In genomic region chr14:63853831-63854293, GRCh38 we compare ENCODE assay signal across 8 cellular contexts. TPM values are rescaled to one million over a fixed set of nuclear protein-coding genes. Genes with fewer than 3 reads are reported as not detected.
DNase-seq lines count a peak whose midpoint lies in the region; ATAC-seq and TF ChIP-seq lines count a peak whose summit lies in the region.

No MANE protein-coding gene starts in this region.

- peak overlapping the region in 10 of 11 experiments; percentile 55 to 88 (median 82); a peak in 21 of 22 replicates for H3K27ac ChIP-seq in BLaER1 treated with 17β-estradiol and CSF1 and Interleukin-3, amounts not matched to agents 10 nM and 100 nM
- no peak overlapping the region for H3K27ac ChIP-seq in Karpas-422 (ENCODE audit: low read length)
- H3K27ac ChIP-seq in smooth muscle cell (ENCODE audit: low read depth) = no peak overlapping the region

- H3K9ac ChIP-seq in BLaER1 treated with 17β-estradiol and CSF1 and Interleukin-3, amounts not matched to agents 10 nM and 100 nM = peak overlapping the region; percentile 76 to 93 (median 88)
- H3K9ac ChIP-seq in Karpas-422 (ENCODE audit: low read length) = peak overlapping the region; percentile 75
- H3K9ac ChIP-seq in smooth muscle cell (ENCODE audit: low read depth) = peak overlapping the region; percentile 54

- peak overlapping the region; percentile 86 to 100 (median 92) for H3K4me2 ChIP-seq in BLaER1 treated with 17β-estradiol and CSF1 and Interleukin-3, amounts not matched to agents 10 nM and 100 nM
- H3K4me2 ChIP-seq in Karpas-422 (ENCODE audit: low read depth, low read length, poor library complexity, severe bottlenecking) (peak overlapping the region; percentile 92), smooth muscle cell (peak overlapping the region; percentile 92)

- H3K27me3 Mint-ChIP-seq in T-helper 2 cell treated with Interferon-gamma antibody and Interleukin-4, amounts not matched to agents 5 μg/mL and 100 μg/mL, for 36 hours (ENCODE audit: low read depth) = peaks cover 55% of the 10 kb centered on the region

- peak; percentile 27 for ATAC-seq in GM21381 (IDR thresholded peaks at IDR 0.05; ENCODE audit: unreplicated experiment)

- no peaks in the 10 kb centered on the region for H3K9me3 ChIP-seq in BLaER1 treated with 17β-estradiol and CSF1 and Interleukin-3, amounts not matched to agents 10 nM and 100 nM (replicated peaks in 1 of 11)
- H3K9me3 ChIP-seq in Karpas-422 (ENCODE audit: low read length) = no peaks in the 10 kb centered on the region
- H3K9me3 ChIP-seq in iPS-18c (ENCODE audit: control insufficient read depth, insufficient read depth, low read length) = no peaks in the 10 kb centered on the region
- no peaks in the 10 kb centered on the region for H3K9me3 ChIP-seq in smooth muscle cell (replicated peaks; ENCODE audit: low read depth)

- peaks cover 13 to 25% (median 18%) of the 10 kb centered on the region in 10 experiments for H3K4me1 ChIP-seq in BLaER1 treated with 17β-estradiol and CSF1 and Interleukin-3, amounts not matched to agents 10 nM and 100 nM
- peaks cover 21% of the 10 kb centered on the region for H3K4me1 ChIP-seq in Karpas-422 (ENCODE audit: low read length)
- H3K4me1 ChIP-seq in smooth muscle cell (ENCODE audit: low read depth) = peaks cover 11% of the 10 kb centered on the region

- H4K20me1 ChIP-seq in BLaER1 treated with 17β-estradiol and CSF1 and Interleukin-3, amounts not matched to agents 10 nM and 100 nM = peaks cover 0 to 21% (median 0%) of the 10 kb centered on the region in 11 experiments; a peak in 10 of 22 replicates
- peaks cover 6% of the 10 kb centered on the region; the same call in 1 of the 2 replicates for H4K20me1 ChIP-seq in Karpas-422 (ENCODE audit: insufficient read depth, low read depth, low read length)
- H4K20me1 ChIP-seq in smooth muscle cell (ENCODE audit: low read depth) = peaks cover 2% of the 10 kb centered on the region

- peak overlapping the region; percentile 96 for H3K4me3 Mint-ChIP-seq in T-helper 2 cell treated with Interferon-gamma antibody and Interleukin-4, amounts not matched to agents 5 μg/mL and 100 μg/mL, for 36 hours

- H3K36me3 Mint-ChIP-seq in T-helper 2 cell treated with Interferon-gamma antibody and Interleukin-4, amounts not matched to agents 5 μg/mL and 100 μg/mL, for 36 hours (ENCODE audit: low read depth) = peaks cover 12% of the 10 kb centered on the region

- peak overlapping the region; percentile 87 for H2AFZ ChIP-seq in Karpas-422 (ENCODE audit: low read length)
- H2AFZ ChIP-seq in smooth muscle cell (ENCODE audit: low read depth) = peak overlapping the region; percentile 95

- H3K4me3 ChIP-seq in BLaER1 treated with 17β-estradiol and CSF1 and Interleukin-3, amounts not matched to agents 10 nM and 100 nM = peak overlapping the region; percentile 80 to 94 (median 88)
- H3K4me3 ChIP-seq in Karpas-422 (ENCODE audit: low read length) (peak overlapping the region; percentile 72), astrocyte of the spinal cord (ENCODE audit: low read depth, low read length) (peak overlapping the region; percentile 65), iPS-18c (ENCODE audit: insufficient read depth, low read depth, low read length) (peak overlapping the region; percentile 78), smooth muscle cell (peak overlapping the region; percentile 90)

- no peaks in the 10 kb centered on the region for H3F3A ChIP-seq in smooth muscle cell (ENCODE audit: low read depth)

- peaks cover 33% of the 10 kb centered on the region for H3K4me1 Mint-ChIP-seq in T-helper 2 cell treated with Interferon-gamma antibody and Interleukin-4, amounts not matched to agents 5 μg/mL and 100 μg/mL, for 36 hours (ENCODE audit: low read depth)

- H3K79me2 ChIP-seq in Karpas-422 (ENCODE audit: low read length) = no peaks in the 10 kb centered on the region
- H3K79me2 ChIP-seq in smooth muscle cell (ENCODE audit: low read depth) = peaks cover 7% of the 10 kb centered on the region

- TF ChIP-seq CTCF in astrocyte of the spinal cord (IDR thresholded peaks at IDR 0.05; ENCODE audit: low read depth, low read length) (no peak), smooth muscle cell (IDR thresholded peaks at IDR 0.05; ENCODE audit: borderline replicate concordance, insufficient read depth, poor library complexity, severe bottlenecking) (no peak)

- no peaks in the 10 kb centered on the region for H3K36me3 ChIP-seq in BLaER1 treated with 17β-estradiol and CSF1 and Interleukin-3, amounts not matched to agents 10 nM and 100 nM
- no peaks in the 10 kb centered on the region for H3K36me3 ChIP-seq in Karpas-422 (ENCODE audit: insufficient read depth, low read length)
- no peaks in the 10 kb centered on the region for H3K36me3 ChIP-seq in smooth muscle cell (ENCODE audit: low read depth)

- peak overlapping the region; percentile 89 for H3K27ac Mint-ChIP-seq in T-helper 2 cell treated with Interferon-gamma antibody and Interleukin-4, amounts not matched to agents 5 μg/mL and 100 μg/mL, for 36 hours

- in situ Hi-C loops in astrocyte of the spinal cord (cut with HindIII; ENCODE audit: low sequenced_read_pairs) = no loop called here

- 2% methylated on average over 18 of the region's 18 CpGs for WGBS in smooth muscle cell (ENCODE audit: low lambda C conversion rate)

- H3K27me3 ChIP-seq in BLaER1 treated with 17β-estradiol and CSF1 and Interleukin-3, amounts not matched to agents 10 nM and 100 nM = peaks cover 0 to 5% (median 0%) of the 10 kb centered on the region in 11 experiments; a peak in 2 of 22 replicates
- no peaks in the 10 kb centered on the region; the same call in 1 of the 2 replicates for H3K27me3 ChIP-seq in Karpas-422 (ENCODE audit: low read length)
- H3K27me3 ChIP-seq in smooth muscle cell (ENCODE audit: low read depth) = peaks cover 6% of the 10 kb centered on the region

- H3K9me2 ChIP-seq in Karpas-422 (replicated peaks; ENCODE audit: insufficient read depth, low read length) = no peaks in the 10 kb centered on the region

- DNase-seq in Karpas-422 (peak; percentile 58), astrocyte of the spinal cord (ENCODE audit: low read depth, low spot score) (peak; percentile 66), smooth muscle cell (lab: John Stamatoyannopoulos, UW; ENCODE audit: unreplicated experiment) (peak; percentile 22), MV-4-11 (lab: John Stamatoyannopoulos, UW) (no peak)
- peak; percentile 28 for DNase-seq in T-helper 2 cell treated with Interferon-gamma antibody and Interleukin-4, amounts not matched to agents 5 μg/mL and 100 μg/mL, for 36 hours (ENCODE audit: low spot score)

- no peaks in the 10 kb centered on the region for H3K9me3 Mint-ChIP-seq in T-helper 2 cell treated with Interferon-gamma antibody and Interleukin-4, amounts not matched to agents 5 μg/mL and 100 μg/mL, for 36 hours

RNA-seq across cellular contexts. Expression of gene SYNE2, which starts 1.1 kb away (rescaled TPM):
- total RNA-seq in Karpas-422 (2014; rRNA removed; shearing (Covaris generic); ENCODE audit: low replicate concordance) = 22.5 and 25.9 TPM in 2 replicates
- 20.9 and 26.6 TPM in 2 replicates for total RNA-seq in smooth muscle cell
- polyA plus RNA-seq in smooth muscle cell = 4.8 and 7.2 TPM in 2 replicates

Comparison
In these comparisons a context has a peak if more than half of its experiments do, and no peak if none do; other contexts are left out.
1. H3K27ac ChIP-seq: peak in BLaER1 treated with 17β-estradiol and CSF1 and Interleukin-3, amounts not matched to agents 10 nM and 100 nM (10 of 11); none in Karpas-422 (single experiment) and smooth muscle cell (single experiment).
2. Peak in every context shown above with its lines, with median percentiles within 50 percentile points of each other: H3K4me2 ChIP-seq, H3K4me3 ChIP-seq and H3K9ac ChIP-seq.